Comparison of ENCODE assay signal across 9 cellular contexts in the genomic region with DNA sequence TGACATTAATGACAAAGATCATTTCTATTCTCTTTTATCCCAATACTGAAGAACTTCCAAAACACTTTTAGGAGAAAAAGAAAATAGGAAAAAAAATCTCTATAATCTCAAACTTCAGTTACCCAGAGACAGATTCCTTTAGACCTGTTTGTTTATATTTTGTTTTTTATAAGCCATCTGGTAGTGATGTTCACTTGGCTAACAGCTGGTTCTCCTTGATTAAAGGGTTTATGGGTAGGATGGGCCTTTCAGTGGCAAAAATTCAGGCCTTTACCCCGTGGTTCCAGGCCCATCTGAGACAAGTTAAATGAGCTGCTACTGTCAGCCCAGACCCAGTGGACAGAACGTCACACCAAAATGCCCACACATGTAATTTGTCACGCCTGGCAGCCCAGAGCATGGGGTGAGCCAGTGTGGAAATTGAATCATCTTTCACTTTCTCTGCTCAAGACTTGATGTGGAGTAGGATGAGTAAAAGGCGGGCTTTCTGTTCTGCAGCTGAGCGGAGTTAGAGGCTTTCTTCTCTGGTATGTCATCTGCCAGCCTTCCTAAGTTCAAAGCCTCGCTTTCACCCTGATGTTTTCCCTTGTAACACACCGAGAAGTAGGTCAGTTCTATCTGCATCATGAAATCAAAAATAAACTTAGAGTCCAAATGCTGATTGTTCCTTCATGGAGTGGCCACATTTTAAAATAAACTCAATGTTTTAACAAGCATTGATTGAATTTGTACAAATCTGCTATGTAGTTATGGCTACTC.
DNase-seq lines count a peak whose midpoint lies in the region; ATAC-seq and TF ChIP-seq lines count a peak whose summit lies in the region.
"Had no signal": no experiment of that assay in that cellular context is flagged by ENCODE, and none has a peak within 500 bp of the region (broad histone marks: within the 10 kb centered on the region; RNA-seq: fewer than 3 reads in every experiment).

No MANE protein-coding gene starts in this region.

- TF ChIP-seq POLR2A in upper lobe of left lung (IDR thresholded peaks at IDR 0.05) = no peak

- H3K9me3 ChIP-seq in endodermal cell (ENCODE audit: control insufficient read depth, low read length) = no peaks in the 10 kb centered on the region
- H3K9me3 ChIP-seq in upper lobe of left lung = no peaks in the 10 kb centered on the region
- no peaks in the 10 kb centered on the region for H3K9me3 ChIP-seq in colonic mucosa
- H3K9me3 ChIP-seq: heart right ventricle had no signal

- DNase-seq in activated T-cell treated with anti-CD3 and anti-CD28 coated beads, Interleukin-2, amount 50 U/mL, for 24 hours = peak; percentile 69
- DNase-seq in stimulated activated CD4-positive, alpha-beta T cell treated with anti-CD3 and anti-CD28 coated beads, Interleukin-1b, Interleukin-23, amount 100 ng/mL, for 24 hours (ENCODE audit: low read depth in 4 of 4, low spot score in 1 of 4) = peak in 3 of 4 experiments; percentile 7 to 45 (median 28)
- no peak for DNase-seq in endodermal cell
- no peak for DNase-seq in upper lobe of left lung
- DNase-seq in colonic mucosa = no peak
- no peak for DNase-seq in NCI-H510A treated with DMSO at 0.1 percent for 48 hours (lab: John Stamatoyannopoulos, UW)
- DNase-seq: heart right ventricle had no signal

- no peak overlapping the region for H3K9ac ChIP-seq in endodermal cell (ENCODE audit: extremely low read depth, low read length, poor library complexity, severe bottlenecking)
- no peak overlapping the region for H3K9ac ChIP-seq in colonic mucosa (ENCODE audit: low read depth in 2 of 2, low read length in 2 of 2)

- H3K27me3 Mint-ChIP-seq in activated T-cell treated with anti-CD3 and anti-CD28 coated beads, Interleukin-2, amount 50 U/mL, for 24 hours = no peaks in the 10 kb centered on the region
- H3K27me3 Mint-ChIP-seq in endodermal cell (ENCODE audit: insufficient read depth) = peaks cover 48% of the 10 kb centered on the region

- H3K4me1 ChIP-seq in endodermal cell (ENCODE audit: control insufficient read depth, insufficient read depth, low read length) (no peaks in the 10 kb centered on the region), upper lobe of left lung (no peaks in the 10 kb centered on the region), colonic mucosa (no peaks in the 10 kb centered on the region)

- peaks cover 64% of the 10 kb centered on the region for H3K4me1 Mint-ChIP-seq in activated T-cell treated with anti-CD3 and anti-CD28 coated beads, Interleukin-2, amount 50 U/mL, for 24 hours (ENCODE audit: low read depth)
- no peaks in the 10 kb centered on the region for H3K4me1 Mint-ChIP-seq in endodermal cell

- no peak for TF ChIP-seq EP300 in upper lobe of left lung (IDR thresholded peaks at IDR 0.05)

- H3K36me3 Mint-ChIP-seq in activated T-cell treated with anti-CD3 and anti-CD28 coated beads, Interleukin-2, amount 50 U/mL, for 24 hours (ENCODE audit: low read depth) = peaks cover 7% of the 10 kb centered on the region
- no peaks in the 10 kb centered on the region for H3K36me3 Mint-ChIP-seq in endodermal cell (ENCODE audit: low read depth)

- no peaks in the 10 kb centered on the region for H3K9me3 Mint-ChIP-seq in activated T-cell treated with anti-CD3 and anti-CD28 coated beads, Interleukin-2, amount 50 U/mL, for 24 hours
- no peaks in the 10 kb centered on the region for H3K9me3 Mint-ChIP-seq in endodermal cell

- no peak overlapping the region for H3K4me3 ChIP-seq in endodermal cell (ENCODE audit: low read length)
- no peak overlapping the region for H3K4me3 ChIP-seq in upper lobe of left lung
- no peak overlapping the region for H3K4me3 ChIP-seq in colonic mucosa
- H3K4me3 ChIP-seq: heart right ventricle had no signal

- peak overlapping the region; percentile 89 for H3K27ac Mint-ChIP-seq in activated T-cell treated with anti-CD3 and anti-CD28 coated beads, Interleukin-2, amount 50 U/mL, for 24 hours
- no peak overlapping the region for H3K27ac Mint-ChIP-seq in endodermal cell

- intact Hi-C loops in colonic mucosa (cut with DNase I) = no loop called here

- 89 to 90% methylated on average over 5 to 7 of the region's 7 CpGs for WGBS in endodermal cell (ENCODE audit: insufficient coverage in 1 of 2, insufficient read length in 1 of 2), 2 experiments
- whole genome bisulfite sequencing in upper lobe of left lung, 2 donors = 69 to 83% methylated on average over 7 of the region's 7 CpGs

- H3K4me3 Mint-ChIP-seq in activated T-cell treated with anti-CD3 and anti-CD28 coated beads, Interleukin-2, amount 50 U/mL, for 24 hours = peak overlapping the region; percentile 18
- H3K4me3 Mint-ChIP-seq in endodermal cell = no peak overlapping the region

- ATAC-seq in GM18907 (IDR thresholded peaks at IDR 0.05; ENCODE audit: unreplicated experiment) = peak; percentile 76
- ATAC-seq in HG03103 (IDR thresholded peaks at IDR 0.05; ENCODE audit: low read depth, unreplicated experiment) = peak; percentile 67
- ATAC-seq in upper lobe of left lung (ENCODE audit: low FRiP score in 2 of 2) = no peak

- H3K27me3 ChIP-seq in endodermal cell (ENCODE audit: control insufficient read depth, insufficient read depth, low read length, poor library complexity, severe bottlenecking) (peaks cover 49% of the 10 kb centered on the region), upper lobe of left lung (no peaks in the 10 kb centered on the region), colonic mucosa (no peaks in the 10 kb centered on the region)
- H3K27me3 ChIP-seq: heart right ventricle had no signal

- no peak for TF ChIP-seq CTCF in endodermal cell (conservative IDR thresholded peaks at IDR 0.05)
- no peak for TF ChIP-seq CTCF in upper lobe of left lung (IDR thresholded peaks at IDR 0.05)
- TF ChIP-seq CTCF in colonic mucosa (IDR thresholded peaks at IDR 0.05) = no peak

- H3K36me3 ChIP-seq in endodermal cell (ENCODE audit: control insufficient read depth, insufficient read depth, low read length) (no peaks in the 10 kb centered on the region), upper lobe of left lung (no peaks in the 10 kb centered on the region), colonic mucosa (no peaks in the 10 kb centered on the region)

- H3K27ac ChIP-seq in endodermal cell (ENCODE audit: low read depth, low read length) (no peak overlapping the region), upper lobe of left lung (no peak overlapping the region), colonic mucosa (no peak overlapping the region)
- H3K27ac ChIP-seq: heart right ventricle had no signal

Comparison
In these comparisons a context has a peak if more than half of its experiments do, and no peak if none do; other contexts are left out.
1. ATAC-seq: peak in GM18907 (single experiment) and HG03103 (single experiment); none in upper lobe of left lung (0 of 2).
2. DNase-seq: peak in activated T-cell treated with anti-CD3 and anti-CD28 coated beads, Interleukin-2, amount 50 U/mL, for 24 hours (single experiment) and stimulated activated CD4-positive, alpha-beta T cell treated with anti-CD3 and anti-CD28 coated beads, Interleukin-1b, Interleukin-23, amount 100 ng/mL, for 24 hours (3 of 4); none in endodermal cell (single experiment), upper lobe of left lung (0 of 2), colonic mucosa (single experiment) and NCI-H510A treated with DMSO at 0.1 percent for 48 hours (single experiment).